ENCODE assay signal across 1 cellular context in genomic region chr15:101723874-101724674, GRCh38.
TF ChIP-seq lines count a peak whose summit lies in the region.

TARS3 (minus strand) TSS chr15:101724473; CDS start chr15:101724387, 86 bp downstream.

TF ChIP-seq in WTC11, 78 proteins besides CTCF, POLR2A, EP300 and RAD21 (continued from another document):
- TF ChIP-seq, protein P1, sequence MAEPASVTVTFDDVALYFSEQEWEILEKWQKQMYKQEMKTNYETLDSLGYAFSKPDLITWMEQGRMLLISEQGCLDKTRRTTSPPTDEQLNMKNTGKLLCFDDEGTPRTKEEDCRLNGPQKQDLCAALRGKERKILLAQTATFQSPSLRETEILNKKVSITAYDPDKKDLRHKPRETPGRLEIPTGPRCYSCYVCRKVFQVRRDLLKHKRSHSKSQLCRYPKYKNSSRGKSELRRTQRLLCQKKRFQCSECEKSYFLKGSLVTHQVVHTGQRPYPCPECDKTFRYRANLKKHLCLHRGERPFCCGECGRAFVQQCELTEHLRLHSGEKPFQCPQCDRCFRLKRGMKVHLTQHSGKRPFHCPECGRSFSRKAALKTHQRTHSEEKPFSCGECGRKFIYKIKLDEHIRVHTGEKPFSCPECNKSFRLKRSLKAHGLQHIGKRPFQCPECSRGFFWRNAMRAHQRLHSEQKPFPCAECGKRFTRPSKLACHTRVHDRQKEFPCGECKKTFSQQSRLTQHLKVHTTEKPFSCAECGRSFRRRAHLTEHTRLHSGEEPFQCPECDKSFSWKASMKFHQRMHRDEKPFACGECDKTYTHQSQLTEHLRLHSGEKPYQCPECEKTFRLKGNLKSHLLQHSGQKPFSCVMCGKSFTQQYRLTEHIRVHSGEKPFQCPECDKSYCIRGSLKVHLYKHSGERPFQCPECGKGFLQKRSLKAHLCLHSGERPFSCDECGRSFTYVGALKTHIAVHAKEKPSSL (CRISPR knock-in tag; conservative IDR thresholded peaks at IDR 0.05), result no peak
- peak; percentile 75; the same call in 1 of the 2 replicates for TF ChIP-seq RELA (CRISPR knock-in tag; IDR thresholded peaks at IDR 0.05; ENCODE audit: borderline replicate concordance)
- TF ChIP-seq CDX4 (CRISPR knock-in tag; IDR thresholded peaks at IDR 0.05; ENCODE audit: borderline replicate concordance), result no peak
- no peak for TF ChIP-seq ZNF423 (CRISPR knock-in tag; IDR thresholded peaks at IDR 0.05)
- peak; percentile 63; the same call in 1 of the 2 replicates for TF ChIP-seq TEAD4 (CRISPR knock-in tag; IDR thresholded peaks at IDR 0.05)
- no peak for TF ChIP-seq ELF4 (CRISPR knock-in tag; IDR thresholded peaks at IDR 0.05; ENCODE audit: low read depth)
- TF ChIP-seq TEAD1 (CRISPR knock-in tag; IDR thresholded peaks at IDR 0.05), result peak; percentile 94
- TF ChIP-seq NFE2L1 (CRISPR knock-in tag; IDR thresholded peaks at IDR 0.05), result peak; percentile 83; the same call in 1 of the 2 replicates
- 0 out of 2 replicates have a peak, but pooled peaks have one; percentile 74 for TF ChIP-seq ZNF219 (CRISPR knock-in tag; IDR thresholded peaks at IDR 0.05; ENCODE audit: borderline replicate concordance)
- TF ChIP-seq FOXK1 (CRISPR knock-in tag; IDR thresholded peaks at IDR 0.05), result peak; percentile 73
- no peak for TF ChIP-seq GTF2I (CRISPR knock-in tag; conservative IDR thresholded peaks at IDR 0.05)
- TF ChIP-seq HMGXB4 (CRISPR knock-in tag; IDR thresholded peaks at IDR 0.05), result peak; percentile 99
- TF ChIP-seq PRRX2 (CRISPR knock-in tag; IDR thresholded peaks at IDR 0.05), result no peak
- 0 out of 2 replicates have a peak, but pooled peaks have one; percentile 69 for TF ChIP-seq STAT6 (CRISPR knock-in tag; conservative IDR thresholded peaks at IDR 0.05; ENCODE audit: low read depth)
- TF ChIP-seq ZNF512 (CRISPR knock-in tag; IDR thresholded peaks at IDR 0.05; ENCODE audit: borderline replicate concordance), result no peak
- TF ChIP-seq NFYB (CRISPR knock-in tag; conservative IDR thresholded peaks at IDR 0.05; ENCODE audit: low read depth), result no peak
- TF ChIP-seq, protein P2, sequence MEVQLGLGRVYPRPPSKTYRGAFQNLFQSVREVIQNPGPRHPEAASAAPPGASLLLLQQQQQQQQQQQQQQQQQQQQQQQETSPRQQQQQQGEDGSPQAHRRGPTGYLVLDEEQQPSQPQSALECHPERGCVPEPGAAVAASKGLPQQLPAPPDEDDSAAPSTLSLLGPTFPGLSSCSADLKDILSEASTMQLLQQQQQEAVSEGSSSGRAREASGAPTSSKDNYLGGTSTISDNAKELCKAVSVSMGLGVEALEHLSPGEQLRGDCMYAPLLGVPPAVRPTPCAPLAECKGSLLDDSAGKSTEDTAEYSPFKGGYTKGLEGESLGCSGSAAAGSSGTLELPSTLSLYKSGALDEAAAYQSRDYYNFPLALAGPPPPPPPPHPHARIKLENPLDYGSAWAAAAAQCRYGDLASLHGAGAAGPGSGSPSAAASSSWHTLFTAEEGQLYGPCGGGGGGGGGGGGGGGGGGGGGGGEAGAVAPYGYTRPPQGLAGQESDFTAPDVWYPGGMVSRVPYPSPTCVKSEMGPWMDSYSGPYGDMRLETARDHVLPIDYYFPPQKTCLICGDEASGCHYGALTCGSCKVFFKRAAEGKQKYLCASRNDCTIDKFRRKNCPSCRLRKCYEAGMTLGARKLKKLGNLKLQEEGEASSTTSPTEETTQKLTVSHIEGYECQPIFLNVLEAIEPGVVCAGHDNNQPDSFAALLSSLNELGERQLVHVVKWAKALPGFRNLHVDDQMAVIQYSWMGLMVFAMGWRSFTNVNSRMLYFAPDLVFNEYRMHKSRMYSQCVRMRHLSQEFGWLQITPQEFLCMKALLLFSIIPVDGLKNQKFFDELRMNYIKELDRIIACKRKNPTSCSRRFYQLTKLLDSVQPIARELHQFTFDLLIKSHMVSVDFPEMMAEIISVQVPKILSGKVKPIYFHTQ (CRISPR knock-in tag; IDR thresholded peaks at IDR 0.05), result no peak
- TF ChIP-seq RORB (CRISPR knock-in tag; IDR thresholded peaks at IDR 0.05), result no peak
- TF ChIP-seq SOX15 (CRISPR knock-in tag; IDR thresholded peaks at IDR 0.05), result no peak
- TF ChIP-seq ERG (CRISPR knock-in tag; IDR thresholded peaks at IDR 0.05), result no peak
- peak; percentile 83 for TF ChIP-seq TCF7 (CRISPR knock-in tag; IDR thresholded peaks at IDR 0.05; ENCODE audit: low read depth)
- peak; percentile 46; the same call in 1 of the 2 replicates for TF ChIP-seq USF1 (CRISPR knock-in tag; IDR thresholded peaks at IDR 0.05)
- TF ChIP-seq, protein P3, sequence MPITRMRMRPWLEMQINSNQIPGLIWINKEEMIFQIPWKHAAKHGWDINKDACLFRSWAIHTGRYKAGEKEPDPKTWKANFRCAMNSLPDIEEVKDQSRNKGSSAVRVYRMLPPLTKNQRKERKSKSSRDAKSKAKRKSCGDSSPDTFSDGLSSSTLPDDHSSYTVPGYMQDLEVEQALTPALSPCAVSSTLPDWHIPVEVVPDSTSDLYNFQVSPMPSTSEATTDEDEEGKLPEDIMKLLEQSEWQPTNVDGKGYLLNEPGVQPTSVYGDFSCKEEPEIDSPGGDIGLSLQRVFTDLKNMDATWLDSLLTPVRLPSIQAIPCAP (CRISPR knock-in tag; IDR thresholded peaks at IDR 0.05), result no peak
- TF ChIP-seq MYBL2 (CRISPR knock-in tag; IDR thresholded peaks at IDR 0.05), result 0 out of 2 replicates have a peak, but pooled peaks have one; percentile 55
- TF ChIP-seq, protein P4, sequence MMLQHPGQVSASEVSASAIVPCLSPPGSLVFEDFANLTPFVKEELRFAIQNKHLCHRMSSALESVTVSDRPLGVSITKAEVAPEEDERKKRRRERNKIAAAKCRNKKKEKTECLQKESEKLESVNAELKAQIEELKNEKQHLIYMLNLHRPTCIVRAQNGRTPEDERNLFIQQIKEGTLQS (CRISPR knock-in tag; conservative IDR thresholded peaks at IDR 0.05), result 0 out of 2 replicates have a peak, but pooled peaks have one; percentile 26
- TF ChIP-seq MXD4 (CRISPR knock-in tag; IDR thresholded peaks at IDR 0.05; ENCODE audit: borderline replicate concordance), result no peak
- peak; percentile 74 for TF ChIP-seq ZBTB21 (CRISPR knock-in tag; IDR thresholded peaks at IDR 0.05; ENCODE audit: borderline replicate concordance)
- no peak for TF ChIP-seq FOXJ3 (CRISPR knock-in tag; IDR thresholded peaks at IDR 0.05; ENCODE audit: borderline replicate concordance)
- TF ChIP-seq KAT7 (CRISPR knock-in tag; IDR thresholded peaks at IDR 0.05; ENCODE audit: borderline replicate concordance), result peak; percentile 97
